18 cellular contexts compared by ENCODE assay signal in genomic region chr2:216621292-216621691, GRCh38. TPM values are rescaled to one million over a fixed set of nuclear protein-coding genes. Genes with fewer than 3 reads are reported as not detected.
DNase-seq lines count a peak whose midpoint lies in the region; ATAC-seq, FAIRE-seq and TF ChIP-seq lines count a peak whose summit lies in the region.
"Had no signal": no experiment of that assay in that cellular context is flagged by ENCODE, and none has a peak within 500 bp of the region (broad histone marks: within the 10 kb centered on the region; RNA-seq: fewer than 3 reads in every experiment).

No MANE protein-coding gene starts in this region.

- H4K20me1 ChIP-seq in GM23338 (replicated peaks; ENCODE audit: insufficient read depth) = no peaks in the 10 kb centered on the region

- no peaks in the 10 kb centered on the region; the same call in 2 of the 3 replicates for H3K9me3 Mint-ChIP-seq in GM23338
- H3K9me3 Mint-ChIP-seq in stimulated activated naive CD8-positive, alpha-beta T cell treated with anti-CD3 and anti-CD28 coated beads, Interleukin-15, amount 100 ng/mL, for 72 hours = no peaks in the 10 kb centered on the region

- no peaks in the 10 kb centered on the region for H3K79me2 ChIP-seq in GM23338 (replicated peaks; ENCODE audit: insufficient read depth)
- H3K79me2 ChIP-seq: parathyroid adenoma had no signal

- H3K9me2 ChIP-seq in GM23338 (ENCODE audit: insufficient read depth) = no peaks in the 10 kb centered on the region

- DNase-seq in GM23338 (ENCODE audit: low spot score) (no peak), NCI-H69 (lab: John Stamatoyannopoulos, UW) (peak; percentile 91), left lobe of liver (ENCODE audit: low spot score) (no peak), RPMI8226 (no peak), small intestine (no peak)
- DNase-seq in stimulated activated naive CD8-positive, alpha-beta T cell treated with anti-CD3 and anti-CD28 coated beads, Interleukin-15, amount 100 ng/mL, for 72 hours = no peak
- DNase-seq: activated CD4-positive, alpha-beta T cell treated with anti-CD3 and anti-CD28 coated beads for 36 hours; activated T-cell treated with anti-CD3 and anti-CD28 coated beads for 4 hours; Calu3; effector CD8-positive, alpha-beta T cell; HCEC 1CT; mammary epithelial cell; NCI-H774; stimulated activated CD4-positive, alpha-beta T cell treated with anti-CD3 and anti-CD28 coated beads, Interleukin-15, amount 100 ng/mL, for 24 hours had no signal

- no peak overlapping the region for H3K27ac Mint-ChIP-seq in GM23338
- no peak overlapping the region for H3K27ac Mint-ChIP-seq in stimulated activated naive CD8-positive, alpha-beta T cell treated with anti-CD3 and anti-CD28 coated beads, Interleukin-15, amount 100 ng/mL, for 72 hours
- H3K27ac Mint-ChIP-seq: activated CD4-positive, alpha-beta T cell treated with anti-CD3 and anti-CD28 coated beads for 36 hours; activated naive CD4-positive, alpha-beta T cell treated with anti-CD3 and anti-CD28 coated beads, Interleukin-2, amount 50 U/mL, for 72 hours had no signal

- no peak overlapping the region for H3K4me2 ChIP-seq in GM23338

- FAIRE-seq in small intestine (lab: Jason Lieb, UNC) = no peak

- H3F3A ChIP-seq in GM23338 (replicated peaks; ENCODE audit: low read depth) = 0 out of 2 replicates have a peak, but pooled peaks cover 2% of the 10 kb centered on the region

- H3K27me3 ChIP-seq in GM23338 (ENCODE audit: insufficient read depth) (no peaks in the 10 kb centered on the region), small intestine (ENCODE audit: control insufficient read depth in 2 of 2, insufficient read depth in 2 of 2, low read length in 2 of 2) (no peaks in the 10 kb centered on the region)

- H3K27me3 Mint-ChIP-seq in GM23338 (ENCODE audit: insufficient read depth, low read depth, poor library complexity) = peaks cover 12% of the 10 kb centered on the region
- H3K27me3 Mint-ChIP-seq in stimulated activated naive CD8-positive, alpha-beta T cell treated with anti-CD3 and anti-CD28 coated beads, Interleukin-15, amount 100 ng/mL, for 72 hours = no peaks in the 10 kb centered on the region
- H3K27me3 Mint-ChIP-seq: activated CD4-positive, alpha-beta T cell treated with anti-CD3 and anti-CD28 coated beads for 36 hours had no signal

- 74 to 85% (median 77%) methylated on average over 4 of the region's 4 CpGs for WGBS in small intestine, 3 donors

- H3K4me3 ChIP-seq in GM23338 (no peak overlapping the region), small intestine (ENCODE audit: low read depth in 1 of 2, low read length in 2 of 2) (no peak overlapping the region)

- TF ChIP-seq CTCF in 22Rv1 (IDR thresholded peaks at IDR 0.05) = no peak
- no peak for TF ChIP-seq CTCF in GM23338 (conservative IDR thresholded peaks at IDR 0.05; ENCODE audit: low read depth in 2 of 2)

- H3K27ac ChIP-seq in 22Rv1 (peak overlapping the region; percentile 84), GM23338 (ENCODE audit: low read depth) (no peak overlapping the region), small intestine (ENCODE audit: low read depth in 1 of 2, low read length in 1 of 2) (no peak overlapping the region)
- H3K27ac ChIP-seq: parathyroid adenoma had no signal

- H3K36me3 ChIP-seq in GM23338 (ENCODE audit: insufficient read depth) = no peaks in the 10 kb centered on the region
- no peaks in the 10 kb centered on the region for H3K36me3 ChIP-seq in small intestine (ENCODE audit: control insufficient read depth in 2 of 2, insufficient read depth in 2 of 2, low read length in 2 of 2)

- peak overlapping the region; percentile 93; the same call in 1 of the 2 replicates for H2AFZ ChIP-seq in GM23338
- H2AFZ ChIP-seq: parathyroid adenoma had no signal

- no peak overlapping the region for H3K4me3 Mint-ChIP-seq in GM23338
- no peak overlapping the region for H3K4me3 Mint-ChIP-seq in stimulated activated naive CD8-positive, alpha-beta T cell treated with anti-CD3 and anti-CD28 coated beads, Interleukin-15, amount 100 ng/mL, for 72 hours
- H3K4me3 Mint-ChIP-seq: activated CD4-positive, alpha-beta T cell treated with anti-CD3 and anti-CD28 coated beads for 36 hours had no signal

- H3K4me1 Mint-ChIP-seq in GM23338 = peaks cover 32% of the 10 kb centered on the region
- peaks cover 18% of the 10 kb centered on the region for H3K4me1 Mint-ChIP-seq in stimulated activated naive CD8-positive, alpha-beta T cell treated with anti-CD3 and anti-CD28 coated beads, Interleukin-15, amount 100 ng/mL, for 72 hours

- no peak for ATAC-seq in GM23338
- peak; percentile 37 for ATAC-seq in left lobe of liver
- no peak for ATAC-seq in HG03460 (IDR thresholded peaks at IDR 0.05; ENCODE audit: unreplicated experiment)
- ATAC-seq in stimulated activated naive CD8-positive, alpha-beta T cell treated with anti-CD3 and anti-CD28 coated beads, Interleukin-15, amount 100 ng/mL, for 72 hours = no peak
- ATAC-seq: activated CD4-positive, alpha-beta T cell treated with anti-CD3 and anti-CD28 coated beads for 36 hours; activated naive CD4-positive, alpha-beta T cell treated with anti-CD3 and anti-CD28 coated beads, Interleukin-2, amount 50 U/mL, for 72 hours had no signal

- no peaks in the 10 kb centered on the region for H3K9me3 ChIP-seq in small intestine (ENCODE audit: control insufficient read depth, low read depth)

- no peaks in the 10 kb centered on the region for H3K36me3 Mint-ChIP-seq in GM23338 (ENCODE audit: low read depth)
- H3K36me3 Mint-ChIP-seq: activated naive CD4-positive, alpha-beta T cell treated with anti-CD3 and anti-CD28 coated beads, Interleukin-2, amount 50 U/mL, for 72 hours had no signal

- peaks cover 26% of the 10 kb centered on the region for H3K4me1 ChIP-seq in GM23338 (ENCODE audit: insufficient read depth)
- H3K4me1 ChIP-seq in small intestine (ENCODE audit: control insufficient read depth in 2 of 2, insufficient read depth in 1 of 2, low read depth in 1 of 2, low read length in 1 of 2) = no peaks in the 10 kb centered on the region
- H3K4me1 ChIP-seq: parathyroid adenoma had no signal

TF ChIP-seq in GM23338, 12 proteins besides CTCF, POLR2A, EP300 and RAD21 (continues in another document):
- no peak for TF ChIP-seq ZNF462 (CRISPR knock-in tag; IDR thresholded peaks at IDR 0.05)

RNA-seq across cellular contexts. Expression of gene IGFBP2, which starts 11.9 kb away (rescaled TPM):
- total RNA-seq in GM23338 (2014; rRNA removed; shearing (Covaris generic)) = 309 and 364 TPM in 2 replicates
- 177 and 235 TPM in 2 replicates for polyA plus RNA-seq in GM23338 (2016; fragmentation: Nextera tagmentation; extraction: Ambion mirVana)
- total RNA-seq in left lobe of liver = 404 TPM
- 10 to 100 TPM in 2 of 3 donors, 1 to 10 TPM in 1; 9.8 to 98.7 (median 14.1) TPM for polyA plus RNA-seq in small intestine
